In the genomic region with DNA sequence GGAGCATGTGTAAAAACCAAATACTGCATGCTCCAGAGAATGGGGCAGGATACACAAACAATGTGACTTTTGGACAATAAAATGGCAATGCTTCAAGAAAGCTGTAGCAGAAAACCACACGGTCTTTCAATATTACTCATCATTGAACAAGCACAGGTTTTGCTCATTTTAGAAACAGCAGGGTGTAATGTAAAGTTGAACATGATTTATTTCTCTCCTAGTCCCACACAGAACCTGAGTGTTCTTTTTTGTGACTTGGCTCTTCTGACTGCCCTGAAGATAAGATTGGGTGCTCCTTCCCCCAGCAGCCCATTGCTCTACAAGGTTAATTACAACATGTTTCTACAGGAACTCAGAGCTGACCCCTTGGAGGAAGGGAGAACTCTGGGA, we compare ENCODE assay signal across 8 cellular contexts. TPM values are rescaled to one million over a fixed set of nuclear protein-coding genes. Genes with fewer than 3 reads are reported as not detected.
DNase-seq lines count a peak whose midpoint lies in the region; ATAC-seq, FAIRE-seq and TF ChIP-seq lines count a peak whose summit lies in the region.
"Not testable (repeated sequence)": the region's sequence is repeated elsewhere in the genome, so short reads cannot be mapped to it uniquely, and the experiment has no call there.

No MANE protein-coding gene starts in this region.

- intact Hi-C loops in CD4-positive, alpha-beta T cell (cut with DNase I, micrococcal nuclease); PC-3 (cut with micrococcal nuclease); activated T-helper 1 cell treated with anti-CD3 and anti-CD28 coated beads, Interleukin-12 subunit alpha, Interleukin-12 subunit beta, Interleukin-2, Interleukin-4 antibody, amounts not matched to agents 30 ng/mL and 10 ng/mL and 1 ng/mL, durations not matched to agents 14 hours and 24 hours and 36 hours (cut with micrococcal nuclease): not testable (repeated sequence)

- not testable (repeated sequence) for H4K20me1 ChIP-seq in PC-3 (ENCODE audit: low read length); keratinocyte (ENCODE audit: control insufficient read depth, extremely low read depth, insufficient read depth, low read length)

- H3K36me3 ChIP-seq in PC-3 (ENCODE audit: low read depth, low read length); keratinocyte (ENCODE audit: control insufficient read depth in 2 of 2, extremely low read depth in 1 of 2, insufficient read depth in 2 of 2, low read length in 2 of 2): not testable (repeated sequence)

- H3K4me2 ChIP-seq in PC-3 (ENCODE audit: low read length) (peak overlapping the region; percentile 68; the same call in 1 of the 2 replicates), keratinocyte (ENCODE audit: control insufficient read depth, extremely low read depth, insufficient read depth, low read depth, low read length) (peak overlapping the region; percentile 41)

- BruUV-seq in PC-3 (replicated peaks; lab: Mats Ljungman, UMichigan): not testable (repeated sequence)

- not testable (repeated sequence) for H3K4me3 Mint-ChIP-seq in CD4-positive, alpha-beta T cell
- H3K4me3 Mint-ChIP-seq in activated T-helper 1 cell treated with anti-CD3 and anti-CD28 coated beads, Interleukin-12 subunit alpha, Interleukin-12 subunit beta, Interleukin-2, Interleukin-4 antibody, amounts not matched to agents 30 ng/mL and 10 ng/mL and 1 ng/mL, durations not matched to agents 14 hours and 24 hours and 36 hours: peak overlapping the region; percentile 62

- CTCF ChIA-PET in CD4-positive, alpha-beta T cell (lab: Charles Lee); PC-3 (lab: Charles Lee): not testable (repeated sequence)

- not testable (repeated sequence) for H3K9me1 ChIP-seq in keratinocyte (ENCODE audit: control insufficient read depth, extremely low read depth, insufficient read depth, low read length)

- peak; percentile 70 for FAIRE-seq in keratinocyte (lab: Jason Lieb, UNC)

- not testable (repeated sequence) for H3K27me3 ChIP-seq in CD4-positive, alpha-beta T cell (ENCODE audit: control insufficient read depth, insufficient read depth, low read length); PC-3 (ENCODE audit: low read length); keratinocyte (ENCODE audit: control insufficient read depth, extremely low read depth, insufficient read depth, low read length)

- H3F3A ChIP-seq in PC-3 (ENCODE audit: low read length, unreplicated experiment): not testable (repeated sequence)

- not testable (repeated sequence) for H3K27ac ChIP-seq in CD4-positive, alpha-beta T cell (ENCODE audit: low read depth, low read length)
- H3K27ac ChIP-seq in PC-3 (ENCODE audit: low read length): peak overlapping the region; percentile 63
- peak overlapping the region; percentile 31 for H3K27ac ChIP-seq in keratinocyte (ENCODE audit: control insufficient read depth, insufficient read depth, low read length)

- not testable (repeated sequence) for H3K4me1 ChIP-seq in PC-3 (ENCODE audit: insufficient read depth, low read length)
- H3K4me1 ChIP-seq in keratinocyte (ENCODE audit: control insufficient read depth, extremely low read depth, insufficient read depth, low read length): peaks cover 11% of the 10 kb centered on the region

- H3K9me2 ChIP-seq in PC-3 (replicated peaks; ENCODE audit: low read length): not testable (repeated sequence)

- not testable (repeated sequence) for H3K27ac Mint-ChIP-seq in CD4-positive, alpha-beta T cell
- peak overlapping the region; percentile 86 for H3K27ac Mint-ChIP-seq in activated T-helper 1 cell treated with anti-CD3 and anti-CD28 coated beads, Interleukin-12 subunit alpha, Interleukin-12 subunit beta, Interleukin-2, Interleukin-4 antibody, amounts not matched to agents 30 ng/mL and 10 ng/mL and 1 ng/mL, durations not matched to agents 14 hours and 24 hours and 36 hours

- TF ChIP-seq CTCF in CD4-positive, alpha-beta T cell (IDR thresholded peaks at IDR 0.05); PC-3 (conservative IDR thresholded peaks at IDR 0.05; ENCODE audit: low read depth, low read length); keratinocyte (optimal IDR thresholded peaks at IDR 0.05 in 1 of 3, IDR thresholded peaks at IDR 0.05 in 1 of 3, conservative IDR thresholded peaks at IDR 0.05 in 1 of 3; ENCODE audit: extremely low read depth in 1 of 3, insufficient read depth in 2 of 3, low read length in 3 of 3): not testable (repeated sequence)

- not testable (repeated sequence) for H3K27me3 Mint-ChIP-seq in CD4-positive, alpha-beta T cell; activated T-helper 1 cell treated with anti-CD3 and anti-CD28 coated beads, Interleukin-12 subunit alpha, Interleukin-12 subunit beta, Interleukin-2, Interleukin-4 antibody, amounts not matched to agents 30 ng/mL and 10 ng/mL and 1 ng/mL, durations not matched to agents 14 hours and 24 hours and 36 hours (ENCODE audit: insufficient read depth)

- not testable (repeated sequence) for H3K9me3 Mint-ChIP-seq in CD4-positive, alpha-beta T cell; activated T-helper 1 cell treated with anti-CD3 and anti-CD28 coated beads, Interleukin-12 subunit alpha, Interleukin-12 subunit beta, Interleukin-2, Interleukin-4 antibody, amounts not matched to agents 30 ng/mL and 10 ng/mL and 1 ng/mL, durations not matched to agents 14 hours and 24 hours and 36 hours

- H2AFZ ChIP-seq in PC-3 (ENCODE audit: low read length): peak overlapping the region; percentile 60; the same call in 1 of the 2 replicates
- H2AFZ ChIP-seq in keratinocyte (ENCODE audit: control insufficient read depth, low read length): not testable (repeated sequence)

- not testable (repeated sequence) for H3K9ac ChIP-seq in PC-3 (ENCODE audit: low read length); keratinocyte (ENCODE audit: control insufficient read depth, extremely low read depth, insufficient read depth, low read length)

- POLR2A ChIA-PET in CD4-positive, alpha-beta T cell (lab: Charles Lee); PC-3 (lab: Charles Lee; ENCODE audit: unreplicated experiment): not testable (repeated sequence)

- H3K36me3 Mint-ChIP-seq in CD4-positive, alpha-beta T cell (ENCODE audit: low read depth); activated T-helper 1 cell treated with anti-CD3 and anti-CD28 coated beads, Interleukin-12 subunit alpha, Interleukin-12 subunit beta, Interleukin-2, Interleukin-4 antibody, amounts not matched to agents 30 ng/mL and 10 ng/mL and 1 ng/mL, durations not matched to agents 14 hours and 24 hours and 36 hours (ENCODE audit: low read depth): not testable (repeated sequence)

- not testable (repeated sequence) for H3K79me2 ChIP-seq in PC-3 (ENCODE audit: low read length); keratinocyte (ENCODE audit: control insufficient read depth, insufficient read depth, low read length)

- H3K4me3 ChIP-seq in PC-3 (ENCODE audit: low read length); keratinocyte (ENCODE audit: control insufficient read depth in 2 of 3, extremely low read depth in 1 of 3, insufficient read depth in 2 of 3, low read depth in 1 of 3, low read length in 3 of 3): not testable (repeated sequence)

- H3K9me3 ChIP-seq in CD4-positive, alpha-beta T cell (ENCODE audit: control insufficient read depth, low read length); PC-3 (ENCODE audit: low read length); keratinocyte (ENCODE audit: control insufficient read depth, low read depth, low read length): not testable (repeated sequence)

- dilution Hi-C loops in keratinocyte (cut with MboI; ENCODE audit: extremely low pct_ligation_motif_present, low sequenced_read_pairs): not testable (repeated sequence)

- ATAC-seq in CD4-positive, alpha-beta T cell (ENCODE audit: poor library complexity): peak; percentile 10
- ATAC-seq in GM19023 (IDR thresholded peaks at IDR 0.05; ENCODE audit: unreplicated experiment) (peak; percentile 73), GM21515 (IDR thresholded peaks at IDR 0.05; ENCODE audit: unreplicated experiment) (peak; percentile 72), HG02852 (IDR thresholded peaks at IDR 0.05; ENCODE audit: unreplicated experiment) (peak; percentile 84), HG03196 (IDR thresholded peaks at IDR 0.05; ENCODE audit: unreplicated experiment) (peak; percentile 67), PC-3 (peak; percentile 94)

- not testable (repeated sequence) for DNase-seq in CD4-positive, alpha-beta T cell; PC-3; activated T-helper 1 cell treated with anti-CD3 and anti-CD28 coated beads, Interleukin-12 subunit alpha, Interleukin-12 subunit beta, Interleukin-2, Interleukin-4 antibody, amounts not matched to agents 30 ng/mL and 10 ng/mL and 1 ng/mL, durations not matched to agents 14 hours and 24 hours and 36 hours (ENCODE audit: low spot score); keratinocyte (ENCODE audit: low read depth, low spot score)

- H3K4me1 Mint-ChIP-seq in CD4-positive, alpha-beta T cell (ENCODE audit: low read depth); activated T-helper 1 cell treated with anti-CD3 and anti-CD28 coated beads, Interleukin-12 subunit alpha, Interleukin-12 subunit beta, Interleukin-2, Interleukin-4 antibody, amounts not matched to agents 30 ng/mL and 10 ng/mL and 1 ng/mL, durations not matched to agents 14 hours and 24 hours and 36 hours (ENCODE audit: low read depth): not testable (repeated sequence)

RNA-seq across cellular contexts. Expression of gene FAM185A, which starts 35.1 kb away (rescaled TPM):
- total RNA-seq in CD4-positive, alpha-beta T cell: 1 to 10 TPM; 4.5 to 4.9 TPM
- total RNA-seq in PC-3 (2014; rRNA removed): 10.0 and 12.8 TPM in 2 replicates
- 9.1 and 10.7 TPM in 2 replicates for total RNA-seq in activated T-helper 1 cell treated with anti-CD3 and anti-CD28 coated beads, Interleukin-12 subunit alpha, Interleukin-12 subunit beta, Interleukin-2, Interleukin-4 antibody, amounts not matched to agents 30 ng/mL and 10 ng/mL and 1 ng/mL, durations not matched to agents 14 hours and 24 hours and 36 hours
- polyA plus RNA-seq in keratinocyte: 2.9 to 7.3 TPM (median 4.1 TPM) in 3 replicates
- 5.8 TPM for polyA plus RNA-seq in keratinocyte (2011; ENCODE audit: low read depth)
- polyA plus RNA-seq in keratinocyte (2011; cell fraction: cytosol; rRNA removed): 2.7 and 5.6 TPM in 2 replicates
- polyA plus RNA-seq in keratinocyte (2011; cell fraction: nucleus; rRNA removed): 5.8 and 7.5 TPM in 2 replicates
- polyA plus RNA-seq in keratinocyte (2012; ENCODE audit: low replicate concordance): 2.6 and 3.2 TPM in 2 replicates
- 0.43 to 11.0 TPM (median 4.1 TPM) in 3 replicates for polyA minus RNA-seq in keratinocyte
- polyA minus RNA-seq in keratinocyte (2011; cell fraction: cytosol; rRNA and poly(A)+ RNA removed): 4.4 TPM
- 10.2 and 12.1 TPM in 2 replicates for polyA minus RNA-seq in keratinocyte (2011; cell fraction: nucleus; rRNA and poly(A)+ RNA removed)

RNA-seq across cellular contexts. Expression of gene POLR2J2, which starts 42.2 kb away (rescaled TPM):
- 10 to 100 TPM; 76.6 to 81.3 TPM for total RNA-seq in CD4-positive, alpha-beta T cell
- total RNA-seq in PC-3 (2014; rRNA removed): 3.6 and 4.1 TPM in 2 replicates
- total RNA-seq in activated T-helper 1 cell treated with anti-CD3 and anti-CD28 coated beads, Interleukin-12 subunit alpha, Interleukin-12 subunit beta, Interleukin-2, Interleukin-4 antibody, amounts not matched to agents 30 ng/mL and 10 ng/mL and 1 ng/mL, durations not matched to agents 14 hours and 24 hours and 36 hours: 19.5 and 21.5 TPM in 2 replicates
- polyA plus RNA-seq in keratinocyte: 1.9 to 3.1 TPM (median 2.8 TPM) in 3 replicates
- not detected for polyA plus RNA-seq in keratinocyte (2011; ENCODE audit: low read depth)
- 0.43 and 0.45 TPM in 2 replicates for polyA plus RNA-seq in keratinocyte (2011; cell fraction: cytosol; rRNA removed)
- 11.4 and 13.9 TPM in 2 replicates for polyA plus RNA-seq in keratinocyte (2011; cell fraction: nucleus; rRNA removed)
- polyA plus RNA-seq in keratinocyte (2012; ENCODE audit: low replicate concordance): 1.3 and 3.0 TPM in 2 replicates
- 3.5 to 12.9 TPM (median 6.5 TPM) in 3 replicates for polyA minus RNA-seq in keratinocyte
- polyA minus RNA-seq in keratinocyte (2011; cell fraction: cytosol; rRNA and poly(A)+ RNA removed): not detected
- 6.9 and 10.7 TPM in 2 replicates for polyA minus RNA-seq in keratinocyte (2011; cell fraction: nucleus; rRNA and poly(A)+ RNA removed)

Comparison
In these comparisons a context has a peak if more than half of its experiments do, and no peak if none do; other contexts are left out.
1. ATAC-seq: peak in every context shown above with its lines; median percentile 94 in PC-3; 84 in HG02852; 73 in GM19023; 72 in GM21515; 67 in HG03196; 10 in CD4-positive, alpha-beta T cell.